In genomic region chr7:158555034-158555520, GRCh38 we compare ENCODE assay signal across 5 cellular contexts.
"Had no signal": no experiment of that assay in that cellular context is flagged by ENCODE, and none has a peak within 500 bp of the region (broad histone marks: within the 10 kb centered on the region; RNA-seq: fewer than 3 reads in every experiment).

No MANE protein-coding gene starts in this region.

- H2AFZ ChIP-seq: GM23338 had no signal

- H3K36me3 Mint-ChIP-seq: IgD-negative memory B cell had no signal

- H3K27ac Mint-ChIP-seq: GM23338 had no signal

- H3K4me3 ChIP-seq: GM23338 had no signal

- DNase-seq: H9, HCEC 1CT, KG1 had no signal

- H3K4me3 Mint-ChIP-seq: GM23338, H9, IgD-negative memory B cell had no signal

- ATAC-seq: GM23338 had no signal

- H3K4me2 ChIP-seq: GM23338 had no signal
